In genomic region chr16:74626741-74627416, GRCh38 we compare ENCODE assay signal across 12 cellular contexts. TPM values are rescaled to one million over a fixed set of nuclear protein-coding genes. Genes with fewer than 3 reads are reported as not detected.
DNase-seq lines count a peak whose midpoint lies in the region; ATAC-seq and TF ChIP-seq lines count a peak whose summit lies in the region.
"Had no signal": no experiment of that assay in that cellular context is flagged by ENCODE, and none has a peak within 500 bp of the region (broad histone marks: within the 10 kb centered on the region; RNA-seq: fewer than 3 reads in every experiment).

No MANE protein-coding gene starts in this region.

- H3K27ac Mint-ChIP-seq in T-helper 17 cell = peak overlapping the region; percentile 86

- no peak overlapping the region for H3K4me3 ChIP-seq in right lobe of liver

- no peak overlapping the region for H3K4me3 Mint-ChIP-seq in T-helper 17 cell
- H3K4me3 Mint-ChIP-seq: immature natural killer cell had no signal

- peak overlapping the region; percentile 52 to 95 (median 94) for H3K27ac ChIP-seq in right lobe of liver

- TF ChIP-seq CTCF in GM10266 (IDR thresholded peaks at IDR 0.05; ENCODE audit: control insufficient read depth, insufficient read depth, low read depth, missing control alignments) (no peak), right lobe of liver (IDR thresholded peaks at IDR 0.05) (no peak)

- peaks cover 9% of the 10 kb centered on the region for H3K36me3 Mint-ChIP-seq in T-helper 17 cell (ENCODE audit: low read depth)

- no peak for TF ChIP-seq POLR2A in right lobe of liver (IDR thresholded peaks at IDR 0.05)

- peaks cover 13% of the 10 kb centered on the region for H3K4me1 Mint-ChIP-seq in T-helper 17 cell

- no peaks in the 10 kb centered on the region for H3K9me3 ChIP-seq in T-helper 17 cell (ENCODE audit: control insufficient read depth, low read length, poor library complexity, severe bottlenecking)
- no peaks in the 10 kb centered on the region for H3K9me3 ChIP-seq in right lobe of liver

- DNase-seq in GM10266 (ENCODE audit: extremely low spot score) (peak; percentile 46), T-helper 17 cell (no peak), right lobe of liver (no peak), NCI-H146 (lab: John Stamatoyannopoulos, UW) (no peak), LoVo (ENCODE audit: low spot score) (no peak)
- no peak for DNase-seq in activated CD4-positive, alpha-beta T cell treated with anti-CD3 and anti-CD28 coated beads, Interleukin-2, amount 50 U/mL, for 4 hours
- DNase-seq: DMS53; erythroblast; immature natural killer cell; NCI-H1694; stimulated activated CD4-positive, alpha-beta T cell treated with anti-CD3 and anti-CD28 coated beads, Interleukin-12 subunit alpha, Interleukin-12 subunit beta, amount 100 ng/mL, for 4 hours had no signal

- peaks cover 0 to 35% (median 6%) of the 10 kb centered on the region in 4 donors for H3K36me3 ChIP-seq in right lobe of liver

- 30% methylated on average over 1 of the region's 1 CpG for WGBS in right lobe of liver (ENCODE audit: insufficient coverage, low coverage, low lambda C conversion rate, missing lambda C conversion rate)

- no peaks in the 10 kb centered on the region for H3K27me3 ChIP-seq in right lobe of liver

- peaks cover 0 to 52% (median 14%) of the 10 kb centered on the region in 4 donors for H3K4me1 ChIP-seq in right lobe of liver

- ATAC-seq in GM21390 (IDR thresholded peaks at IDR 0.05; ENCODE audit: unreplicated experiment) = peak; percentile 45
- ATAC-seq in T-helper 17 cell = no peak
- ATAC-seq in right lobe of liver = peak in 1 of 4 donors; percentile 4

- intact Hi-C loops in right lobe of liver (cut with DNase I) = loop anchor here in 1 of 2 donors (10.0 kb wide), 1 partner anchor 172 kb away; no protein-coding TSS in a partner anchor

- H3K27me3 Mint-ChIP-seq in T-helper 17 cell = no peaks in the 10 kb centered on the region

RNA-seq across cellular contexts. Expression of gene GLG1, which starts 20.0 kb away (rescaled TPM):
- 100 to 1,000 TPM; 166 to 180 TPM for total RNA-seq in T-helper 17 cell
- 10 to 100 TPM; 42.4 to 65.1 (median 44.7) TPM for total RNA-seq in right lobe of liver

RNA-seq across cellular contexts. Expression of gene RFWD3, which starts 39.8 kb away (rescaled TPM):
- total RNA-seq in T-helper 17 cell (10 to 100 TPM; 34.2 to 61.2 TPM), right lobe of liver (10 to 100 TPM in 1 of 6 experiments, 1 to 10 TPM in 5; 5.4 to 10.3 (median 7.3) TPM)
